1 cellular context compared by ENCODE assay signal in the genomic region with DNA sequence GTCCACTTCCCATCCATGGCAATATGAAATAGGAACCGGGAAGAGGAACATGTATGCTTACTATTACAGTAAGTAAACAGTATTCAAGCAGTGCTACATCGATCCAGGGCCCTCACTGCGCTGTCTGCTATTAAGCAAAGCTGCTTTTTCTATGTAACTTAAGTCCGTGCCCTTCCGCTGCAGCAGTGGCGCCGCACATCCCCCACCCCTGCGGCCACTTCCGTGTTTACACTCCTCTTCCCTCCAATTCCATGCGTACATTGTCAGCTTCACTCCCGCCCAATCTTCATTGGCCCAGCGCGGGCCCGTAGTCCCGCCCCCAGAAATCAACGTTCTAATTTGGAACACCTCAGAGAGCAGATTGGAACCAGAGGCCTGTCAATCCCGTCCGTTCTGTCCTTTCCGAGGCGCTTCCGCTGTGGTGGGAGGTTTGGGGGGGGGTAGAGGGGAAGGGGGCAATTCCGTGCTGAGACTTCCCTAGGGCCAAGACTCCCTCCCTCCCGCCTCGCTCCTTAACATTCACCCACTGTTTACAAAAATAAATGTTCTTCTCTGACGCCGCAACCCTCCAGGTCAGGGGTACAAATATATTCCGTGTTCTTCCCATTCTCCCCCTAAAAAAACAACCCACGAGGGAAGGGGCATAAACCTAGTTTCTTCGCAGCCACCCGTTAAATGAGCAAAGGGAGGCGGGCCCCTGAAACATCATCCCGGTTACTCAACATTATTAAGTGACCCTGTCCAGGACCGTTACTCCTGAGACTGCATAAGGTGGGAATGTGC.
TF ChIP-seq lines count a peak whose summit lies in the region.

No MANE protein-coding gene starts in this region.

TF ChIP-seq in HepG2, 621 proteins besides CTCF, POLR2A, EP300 and RAD21 (continued from another document and continues in another):
- TF ChIP-seq, protein P1, sequence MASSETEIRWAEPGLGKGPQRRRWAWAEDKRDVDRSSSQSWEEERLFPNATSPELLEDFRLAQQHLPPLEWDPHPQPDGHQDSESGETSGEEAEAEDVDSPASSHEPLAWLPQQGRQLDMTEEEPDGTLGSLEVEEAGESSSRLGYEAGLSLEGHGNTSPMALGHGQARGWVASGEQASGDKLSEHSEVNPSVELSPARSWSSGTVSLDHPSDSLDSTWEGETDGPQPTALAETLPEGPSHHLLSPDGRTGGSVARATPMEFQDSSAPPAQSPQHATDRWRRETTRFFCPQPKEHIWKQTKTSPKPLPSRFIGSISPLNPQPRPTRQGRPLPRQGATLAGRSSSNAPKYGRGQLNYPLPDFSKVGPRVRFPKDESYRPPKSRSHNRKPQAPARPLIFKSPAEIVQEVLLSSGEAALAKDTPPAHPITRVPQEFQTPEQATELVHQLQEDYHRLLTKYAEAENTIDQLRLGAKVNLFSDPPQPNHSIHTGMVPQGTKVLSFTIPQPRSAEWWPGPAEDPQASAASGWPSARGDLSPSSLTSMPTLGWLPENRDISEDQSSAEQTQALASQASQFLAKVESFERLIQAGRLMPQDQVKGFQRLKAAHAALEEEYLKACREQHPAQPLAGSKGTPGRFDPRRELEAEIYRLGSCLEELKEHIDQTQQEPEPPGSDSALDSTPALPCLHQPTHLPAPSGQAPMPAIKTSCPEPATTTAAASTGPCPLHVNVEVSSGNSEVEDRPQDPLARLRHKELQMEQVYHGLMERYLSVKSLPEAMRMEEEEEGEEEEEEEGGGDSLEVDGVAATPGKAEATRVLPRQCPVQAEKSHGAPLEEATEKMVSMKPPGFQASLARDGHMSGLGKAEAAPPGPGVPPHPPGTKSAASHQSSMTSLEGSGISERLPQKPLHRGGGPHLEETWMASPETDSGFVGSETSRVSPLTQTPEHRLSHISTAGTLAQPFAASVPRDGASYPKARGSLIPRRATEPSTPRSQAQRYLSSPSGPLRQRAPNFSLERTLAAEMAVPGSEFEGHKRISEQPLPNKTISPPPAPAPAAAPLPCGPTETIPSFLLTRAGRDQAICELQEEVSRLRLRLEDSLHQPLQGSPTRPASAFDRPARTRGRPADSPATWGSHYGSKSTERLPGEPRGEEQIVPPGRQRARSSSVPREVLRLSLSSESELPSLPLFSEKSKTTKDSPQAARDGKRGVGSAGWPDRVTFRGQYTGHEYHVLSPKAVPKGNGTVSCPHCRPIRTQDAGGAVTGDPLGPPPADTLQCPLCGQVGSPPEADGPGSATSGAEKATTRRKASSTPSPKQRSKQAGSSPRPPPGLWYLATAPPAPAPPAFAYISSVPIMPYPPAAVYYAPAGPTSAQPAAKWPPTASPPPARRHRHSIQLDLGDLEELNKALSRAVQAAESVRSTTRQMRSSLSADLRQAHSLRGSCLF (CRISPR knock-in tag; IDR thresholded peaks at IDR 0.05; ENCODE audit: borderline replicate concordance) = no peak
- TF ChIP-seq, protein P2, sequence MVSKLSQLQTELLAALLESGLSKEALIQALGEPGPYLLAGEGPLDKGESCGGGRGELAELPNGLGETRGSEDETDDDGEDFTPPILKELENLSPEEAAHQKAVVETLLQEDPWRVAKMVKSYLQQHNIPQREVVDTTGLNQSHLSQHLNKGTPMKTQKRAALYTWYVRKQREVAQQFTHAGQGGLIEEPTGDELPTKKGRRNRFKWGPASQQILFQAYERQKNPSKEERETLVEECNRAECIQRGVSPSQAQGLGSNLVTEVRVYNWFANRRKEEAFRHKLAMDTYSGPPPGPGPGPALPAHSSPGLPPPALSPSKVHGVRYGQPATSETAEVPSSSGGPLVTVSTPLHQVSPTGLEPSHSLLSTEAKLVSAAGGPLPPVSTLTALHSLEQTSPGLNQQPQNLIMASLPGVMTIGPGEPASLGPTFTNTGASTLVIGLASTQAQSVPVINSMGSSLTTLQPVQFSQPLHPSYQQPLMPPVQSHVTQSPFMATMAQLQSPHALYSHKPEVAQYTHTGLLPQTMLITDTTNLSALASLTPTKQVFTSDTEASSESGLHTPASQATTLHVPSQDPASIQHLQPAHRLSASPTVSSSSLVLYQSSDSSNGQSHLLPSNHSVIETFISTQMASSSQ (IDR thresholded peaks at IDR 0.05; ENCODE audit: low read depth) = peak; percentile 34; the same call in 1 of the 2 replicates
- TF ChIP-seq, protein P2 (CRISPR knock-in tag; IDR thresholded peaks at IDR 0.05; ENCODE audit: borderline replicate concordance) = no peak; the same call in 1 of the 2 replicates
- TF ChIP-seq ZFP41 (CRISPR knock-in tag; IDR thresholded peaks at IDR 0.05; ENCODE audit: borderline replicate concordance) = no peak
- TF ChIP-seq, protein P3, sequence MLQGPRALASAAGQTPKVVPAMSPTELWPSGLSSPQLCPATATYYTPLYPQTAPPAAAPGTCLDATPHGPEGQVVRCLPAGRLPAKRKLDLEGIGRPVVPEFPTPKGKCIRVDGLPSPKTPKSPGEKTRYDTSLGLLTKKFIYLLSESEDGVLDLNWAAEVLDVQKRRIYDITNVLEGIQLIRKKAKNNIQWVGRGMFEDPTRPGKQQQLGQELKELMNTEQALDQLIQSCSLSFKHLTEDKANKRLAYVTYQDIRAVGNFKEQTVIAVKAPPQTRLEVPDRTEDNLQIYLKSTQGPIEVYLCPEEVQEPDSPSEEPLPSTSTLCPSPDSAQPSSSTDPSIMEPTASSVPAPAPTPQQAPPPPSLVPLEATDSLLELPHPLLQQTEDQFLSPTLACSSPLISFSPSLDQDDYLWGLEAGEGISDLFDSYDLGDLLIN (CRISPR knock-in tag; IDR thresholded peaks at IDR 0.05; ENCODE audit: borderline replicate concordance) = peak; percentile 92; the same call in 1 of the 2 replicates
- 0 out of 2 replicates have a peak, but pooled peaks have one; percentile 33 for TF ChIP-seq ZNF12 (CRISPR knock-in tag; IDR thresholded peaks at IDR 0.05)
- TF ChIP-seq CREB1 (IDR thresholded peaks at IDR 0.05) = peak; percentile 81
- TF ChIP-seq CREB1 (CRISPR knock-in tag; IDR thresholded peaks at IDR 0.05) = peak; percentile 92
- peak; percentile 41 for TF ChIP-seq HNF4A (CRISPR knock-in tag; IDR thresholded peaks at IDR 0.05)
- peak; percentile 96 for TF ChIP-seq KAT8 (CRISPR knock-in tag; IDR thresholded peaks at IDR 0.05)
- peak; percentile 59 for TF ChIP-seq XRCC5 (optimal IDR thresholded peaks at IDR 0.05; ENCODE audit: low read length)
- TF ChIP-seq GATAD1 (CRISPR knock-in tag; IDR thresholded peaks at IDR 0.05) = peak; percentile 79
- TF ChIP-seq GFI1 (CRISPR knock-in tag; IDR thresholded peaks at IDR 0.05; ENCODE audit: borderline replicate concordance) = peak; percentile 54; the same call in 1 of the 2 replicates
- 0 out of 2 replicates have a peak, but pooled peaks have one; percentile 51 for TF ChIP-seq ZNF784 (CRISPR knock-in tag; IDR thresholded peaks at IDR 0.05; ENCODE audit: borderline replicate concordance)
- peak; percentile 46 for TF ChIP-seq NCOA2 (CRISPR knock-in tag; IDR thresholded peaks at IDR 0.05)
- TF ChIP-seq EEA1 (CRISPR knock-in tag; IDR thresholded peaks at IDR 0.05; ENCODE audit: borderline replicate concordance) = no peak
- TF ChIP-seq YY1 (IDR thresholded peaks at IDR 0.05; ENCODE audit: insufficient read depth, insufficient replicate concordance, low read depth, low read length) = peak; percentile 71
- TF ChIP-seq, protein P4, sequence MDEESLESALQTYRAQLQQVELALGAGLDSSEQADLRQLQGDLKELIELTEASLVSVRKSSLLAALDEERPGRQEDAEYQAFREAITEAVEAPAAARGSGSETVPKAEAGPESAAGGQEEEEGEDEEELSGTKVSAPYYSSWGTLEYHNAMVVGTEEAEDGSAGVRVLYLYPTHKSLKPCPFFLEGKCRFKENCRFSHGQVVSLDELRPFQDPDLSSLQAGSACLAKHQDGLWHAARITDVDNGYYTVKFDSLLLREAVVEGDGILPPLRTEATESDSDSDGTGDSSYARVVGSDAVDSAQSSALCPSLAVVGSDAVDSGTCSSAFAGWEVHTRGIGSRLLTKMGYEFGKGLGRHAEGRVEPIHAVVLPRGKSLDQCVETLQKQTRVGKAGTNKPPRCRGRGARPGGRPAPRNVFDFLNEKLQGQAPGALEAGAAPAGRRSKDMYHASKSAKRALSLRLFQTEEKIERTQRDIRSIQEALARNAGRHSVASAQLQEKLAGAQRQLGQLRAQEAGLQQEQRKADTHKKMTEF (CRISPR knock-in tag; IDR thresholded peaks at IDR 0.05) = peak; percentile 63
- TF ChIP-seq, protein P5, sequence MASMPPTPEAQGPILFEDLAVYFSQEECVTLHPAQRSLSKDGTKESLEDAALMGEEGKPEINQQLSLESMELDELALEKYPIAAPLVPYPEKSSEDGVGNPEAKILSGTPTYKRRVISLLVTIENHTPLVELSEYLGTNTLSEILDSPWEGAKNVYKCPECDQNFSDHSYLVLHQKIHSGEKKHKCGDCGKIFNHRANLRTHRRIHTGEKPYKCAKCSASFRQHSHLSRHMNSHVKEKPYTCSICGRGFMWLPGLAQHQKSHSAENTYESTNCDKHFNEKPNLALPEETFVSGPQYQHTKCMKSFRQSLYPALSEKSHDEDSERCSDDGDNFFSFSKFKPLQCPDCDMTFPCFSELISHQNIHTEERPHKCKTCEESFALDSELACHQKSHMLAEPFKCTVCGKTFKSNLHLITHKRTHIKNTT (CRISPR knock-in tag; IDR thresholded peaks at IDR 0.05) = no peak
- TF ChIP-seq ZNF124 (CRISPR knock-in tag; IDR thresholded peaks at IDR 0.05) = peak; percentile 59; the same call in 1 of the 2 replicates
- TF ChIP-seq, protein P6, sequence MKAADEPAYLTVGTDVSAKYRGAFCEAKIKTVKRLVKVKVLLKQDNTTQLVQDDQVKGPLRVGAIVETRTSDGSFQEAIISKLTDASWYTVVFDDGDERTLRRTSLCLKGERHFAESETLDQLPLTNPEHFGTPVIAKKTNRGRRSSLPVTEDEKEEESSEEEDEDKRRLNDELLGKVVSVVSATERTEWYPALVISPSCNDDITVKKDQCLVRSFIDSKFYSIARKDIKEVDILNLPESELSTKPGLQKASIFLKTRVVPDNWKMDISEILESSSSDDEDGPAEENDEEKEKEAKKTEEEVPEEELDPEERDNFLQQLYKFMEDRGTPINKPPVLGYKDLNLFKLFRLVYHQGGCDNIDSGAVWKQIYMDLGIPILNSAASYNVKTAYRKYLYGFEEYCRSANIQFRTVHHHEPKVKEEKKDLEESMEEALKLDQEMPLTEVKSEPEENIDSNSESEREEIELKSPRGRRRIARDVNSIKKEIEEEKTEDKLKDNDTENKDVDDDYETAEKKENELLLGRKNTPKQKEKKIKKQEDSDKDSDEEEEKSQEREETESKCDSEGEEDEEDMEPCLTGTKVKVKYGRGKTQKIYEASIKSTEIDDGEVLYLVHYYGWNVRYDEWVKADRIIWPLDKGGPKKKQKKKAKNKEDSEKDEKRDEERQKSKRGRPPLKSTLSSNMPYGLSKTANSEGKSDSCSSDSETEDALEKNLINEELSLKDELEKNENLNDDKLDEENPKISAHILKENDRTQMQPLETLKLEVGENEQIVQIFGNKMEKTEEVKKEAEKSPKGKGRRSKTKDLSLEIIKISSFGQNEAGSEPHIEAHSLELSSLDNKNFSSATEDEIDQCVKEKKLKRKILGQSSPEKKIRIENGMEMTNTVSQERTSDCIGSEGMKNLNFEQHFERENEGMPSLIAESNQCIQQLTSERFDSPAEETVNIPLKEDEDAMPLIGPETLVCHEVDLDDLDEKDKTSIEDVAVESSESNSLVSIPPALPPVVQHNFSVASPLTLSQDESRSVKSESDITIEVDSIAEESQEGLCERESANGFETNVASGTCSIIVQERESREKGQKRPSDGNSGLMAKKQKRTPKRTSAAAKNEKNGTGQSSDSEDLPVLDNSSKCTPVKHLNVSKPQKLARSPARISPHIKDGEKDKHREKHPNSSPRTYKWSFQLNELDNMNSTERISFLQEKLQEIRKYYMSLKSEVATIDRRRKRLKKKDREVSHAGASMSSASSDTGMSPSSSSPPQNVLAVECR (CRISPR knock-in tag; IDR thresholded peaks at IDR 0.05; ENCODE audit: borderline replicate concordance) = peak; percentile 90
- no peak for TF ChIP-seq TP53 (CRISPR knock-in tag; conservative IDR thresholded peaks at IDR 0.05)
- TF ChIP-seq ZFX (CRISPR knock-in tag; IDR thresholded peaks at IDR 0.05; ENCODE audit: low read depth) = 0 out of 2 replicates have a peak, but pooled peaks have one; percentile 25
- TF ChIP-seq ZNF737 (CRISPR knock-in tag; IDR thresholded peaks at IDR 0.05; ENCODE audit: borderline replicate concordance) = no peak
- TF ChIP-seq ZNF44 (CRISPR knock-in tag; IDR thresholded peaks at IDR 0.05) = 0 out of 2 replicates have a peak, but pooled peaks have one; percentile 54
- peak; percentile 67; the same call in 1 of the 2 replicates for TF ChIP-seq SPEN (CRISPR knock-in tag; IDR thresholded peaks at IDR 0.05; ENCODE audit: low read depth)
- TF ChIP-seq HNRNPLL (IDR thresholded peaks at IDR 0.05; ENCODE audit: low read depth, low read length, poor library complexity, severe bottlenecking) = peak; percentile 57
- peak; percentile 55; the same call in 1 of the 2 replicates for TF ChIP-seq ZNF607 (CRISPR knock-in tag; IDR thresholded peaks at IDR 0.05; ENCODE audit: borderline replicate concordance)
- TF ChIP-seq ZNF652 (CRISPR knock-in tag; IDR thresholded peaks at IDR 0.05; ENCODE audit: borderline replicate concordance, low read depth) = no peak
- TF ChIP-seq, protein P7, sequence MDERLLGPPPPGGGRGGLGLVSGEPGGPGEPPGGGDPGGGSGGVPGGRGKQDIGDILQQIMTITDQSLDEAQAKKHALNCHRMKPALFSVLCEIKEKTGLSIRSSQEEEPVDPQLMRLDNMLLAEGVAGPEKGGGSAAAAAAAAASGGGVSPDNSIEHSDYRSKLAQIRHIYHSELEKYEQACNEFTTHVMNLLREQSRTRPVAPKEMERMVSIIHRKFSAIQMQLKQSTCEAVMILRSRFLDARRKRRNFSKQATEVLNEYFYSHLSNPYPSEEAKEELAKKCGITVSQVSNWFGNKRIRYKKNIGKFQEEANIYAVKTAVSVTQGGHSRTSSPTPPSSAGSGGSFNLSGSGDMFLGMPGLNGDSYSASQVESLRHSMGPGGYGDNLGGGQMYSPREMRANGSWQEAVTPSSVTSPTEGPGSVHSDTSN (CRISPR knock-in tag; IDR thresholded peaks at IDR 0.05) = peak; percentile 93
- peak; percentile 37; the same call in 1 of the 2 replicates for TF ChIP-seq KAT2B (IDR thresholded peaks at IDR 0.05; ENCODE audit: borderline replicate concordance, low read depth, low read length)
- TF ChIP-seq ASH2L (IDR thresholded peaks at IDR 0.05; ENCODE audit: insufficient read length, low read depth, low read length) = peak; percentile 71
- peak; percentile 58; the same call in 1 of the 2 replicates for TF ChIP-seq ZNF749 (CRISPR knock-in tag; IDR thresholded peaks at IDR 0.05; ENCODE audit: borderline replicate concordance)
